In genomic region chr1:153922838-153923652, GRCh38 we compare ENCODE assay signal across 8 cellular contexts. TPM values are rescaled to one million over a fixed set of nuclear protein-coding genes. Genes with fewer than 3 reads are reported as not detected.
DNase-seq lines count a peak whose midpoint lies in the region; ATAC-seq and TF ChIP-seq lines count a peak whose summit lies in the region.

TSS of gene GATAD2B (minus strand) at chr1:153922972. CDS start at chr1:153828347, 94,625 bp downstream.

- CTCF ChIA-PET in activated CD8-positive, alpha-beta memory T cell treated with anti-CD3 and anti-CD28 coated beads, Interleukin-2, amount 10 ng/mL, durations not matched to agents 7 days and 5 days (lab: Charles Lee) = interaction anchor here (0.6 to 8.9 kb wide), 15 partner anchors 9 to 148 kb away, joined by 3 to 61 read pairs (median 4); partner anchors contain the start of genes CREB3L4, CRTC2, DENND4B and RAB13

- peaks cover 44% of the 10 kb centered on the region for H3K4me1 Mint-ChIP-seq in activated CD8-positive, alpha-beta memory T cell treated with anti-CD3 and anti-CD28 coated beads, Interleukin-2, amount 10 ng/mL, durations not matched to agents 7 days and 5 days
- peaks cover 23% of the 10 kb centered on the region for H3K4me1 Mint-ChIP-seq in endodermal cell

- peak within 1 kb of the TSS; percentile 95 for H3K27ac Mint-ChIP-seq in activated CD8-positive, alpha-beta memory T cell treated with anti-CD3 and anti-CD28 coated beads, Interleukin-2, amount 10 ng/mL, durations not matched to agents 7 days and 5 days
- peak within 1 kb of the TSS; percentile 94 for H3K27ac Mint-ChIP-seq in endodermal cell

- no peaks in the 10 kb centered on the region for H3K27me3 Mint-ChIP-seq in activated CD8-positive, alpha-beta memory T cell treated with anti-CD3 and anti-CD28 coated beads, Interleukin-2, amount 10 ng/mL, durations not matched to agents 7 days and 5 days
- no peaks in the 10 kb centered on the region for H3K27me3 Mint-ChIP-seq in endodermal cell (ENCODE audit: insufficient read depth)

- peak; percentile 100 for DNase-seq in COR-L47 (lab: John Stamatoyannopoulos, UW)
- DNase-seq in HUDEP-2 (lab: John Stamatoyannopoulos, UW; ENCODE audit: unreplicated experiment in 76 of 76) = peak in 75 of 76 experiments; percentile 90 to 100 (median 99)
- peak; percentile 100 for DNase-seq in NT2/D1 (ENCODE audit: low read depth, low spot score)
- DNase-seq in activated CD8-positive, alpha-beta memory T cell treated with anti-CD3 and anti-CD28 coated beads, Interleukin-2, amount 10 ng/mL, durations not matched to agents 7 days and 5 days = peak; percentile 100
- peak; percentile 100 for DNase-seq in endodermal cell
- peak; percentile 99 for DNase-seq in mesenteric fat pad (ENCODE audit: low spot score)
- peak; percentile 90 for DNase-seq in stimulated activated CD8-positive, alpha-beta memory T cell treated with anti-CD3 and anti-CD28 coated beads, Interleukin-15, amount 100 ng/mL, for 24 hours (ENCODE audit: low read depth)

- peaks cover 10% of the 10 kb centered on the region for H3K36me3 Mint-ChIP-seq in activated CD8-positive, alpha-beta memory T cell treated with anti-CD3 and anti-CD28 coated beads, Interleukin-2, amount 10 ng/mL, durations not matched to agents 7 days and 5 days
- peaks cover 2% of the 10 kb centered on the region for H3K36me3 Mint-ChIP-seq in endodermal cell (ENCODE audit: low read depth)

- H3K9ac ChIP-seq in NT2/D1 (ENCODE audit: insufficient read length, low read depth) (peak within 1 kb of the TSS; percentile 94), endodermal cell (ENCODE audit: extremely low read depth, low read length, poor library complexity, severe bottlenecking) (peak within 1 kb of the TSS; percentile 79)

- no peak for TF ChIP-seq CTCF in endodermal cell (conservative IDR thresholded peaks at IDR 0.05)

- 0% methylated on average over 25 to 59 of the region's 61 CpGs for WGBS in endodermal cell (ENCODE audit: insufficient coverage in 1 of 2, insufficient read length in 1 of 2), 2 experiments

- H3K4me3 ChIP-seq in NT2/D1 (ENCODE audit: insufficient read length, low read depth) = peak within 1 kb of the TSS; percentile 81
- peak within 1 kb of the TSS; percentile 97 for H3K4me3 ChIP-seq in endodermal cell (ENCODE audit: low read length)

- H3K36me3 ChIP-seq in NT2/D1 (ENCODE audit: insufficient read depth, insufficient read length, low read length) (peaks cover 14% of the 10 kb centered on the region), endodermal cell (ENCODE audit: control insufficient read depth, insufficient read depth, low read length) (peaks cover 10% of the 10 kb centered on the region)

- peak; percentile 94 for ATAC-seq in GM21381 (IDR thresholded peaks at IDR 0.05; ENCODE audit: unreplicated experiment)
- ATAC-seq in activated CD8-positive, alpha-beta memory T cell treated with anti-CD3 and anti-CD28 coated beads, Interleukin-2, amount 10 ng/mL, durations not matched to agents 7 days and 5 days = peak; percentile 95

- no peaks in the 10 kb centered on the region for H3K9me3 ChIP-seq in NT2/D1 (ENCODE audit: insufficient read depth, low read length)
- H3K9me3 ChIP-seq in endodermal cell (ENCODE audit: control insufficient read depth, low read length) = no peaks in the 10 kb centered on the region

- no peaks in the 10 kb centered on the region for H3K9me3 Mint-ChIP-seq in activated CD8-positive, alpha-beta memory T cell treated with anti-CD3 and anti-CD28 coated beads, Interleukin-2, amount 10 ng/mL, durations not matched to agents 7 days and 5 days (ENCODE audit: low read depth)
- no peaks in the 10 kb centered on the region for H3K9me3 Mint-ChIP-seq in endodermal cell

- H3K27ac ChIP-seq in endodermal cell (ENCODE audit: low read depth, low read length) = peak within 1 kb of the TSS; percentile 91

- H3K4me1 ChIP-seq in NT2/D1 (ENCODE audit: insufficient read depth, insufficient read length) (peaks cover 4% of the 10 kb centered on the region), endodermal cell (ENCODE audit: control insufficient read depth, insufficient read depth, low read length) (peaks cover 12% of the 10 kb centered on the region)

- H3K27me3 ChIP-seq in NT2/D1 (ENCODE audit: insufficient read depth, insufficient read length) (no peaks in the 10 kb centered on the region), endodermal cell (ENCODE audit: control insufficient read depth, insufficient read depth, low read length, poor library complexity, severe bottlenecking) (no peaks in the 10 kb centered on the region)

- H3K4me3 Mint-ChIP-seq in activated CD8-positive, alpha-beta memory T cell treated with anti-CD3 and anti-CD28 coated beads, Interleukin-2, amount 10 ng/mL, durations not matched to agents 7 days and 5 days = peak within 1 kb of the TSS; percentile 96
- peak within 1 kb of the TSS; percentile 95 for H3K4me3 Mint-ChIP-seq in endodermal cell

RNA-seq across cellular contexts. Expression of gene GATAD2B, which starts in this region (rescaled TPM):
- total RNA-seq in activated CD8-positive, alpha-beta memory T cell treated with anti-CD3 and anti-CD28 coated beads, Interleukin-2, amount 10 ng/mL, durations not matched to agents 7 days and 5 days = 10 to 100 TPM; 72.5 to 77.9 TPM
- total RNA-seq in endodermal cell = 10 to 100 TPM; 45.2 to 51.2 TPM
- 32.0 TPM for polyA plus RNA-seq in endodermal cell (2013, experiment 1 of 2)
- polyA plus RNA-seq in endodermal cell (2013, experiment 2 of 2) = 31.3 TPM
- total RNA-seq in mesenteric fat pad = 37.4 TPM

Comparison
In these comparisons a context has a peak if more than half of its experiments do, and no peak if none do; other contexts are left out.
1. Peak in every context shown above with its lines: DNase-seq, ATAC-seq, H3K4me3 ChIP-seq and H3K27ac ChIP-seq.